1 cellular context compared by ENCODE assay signal in the genomic region with DNA sequence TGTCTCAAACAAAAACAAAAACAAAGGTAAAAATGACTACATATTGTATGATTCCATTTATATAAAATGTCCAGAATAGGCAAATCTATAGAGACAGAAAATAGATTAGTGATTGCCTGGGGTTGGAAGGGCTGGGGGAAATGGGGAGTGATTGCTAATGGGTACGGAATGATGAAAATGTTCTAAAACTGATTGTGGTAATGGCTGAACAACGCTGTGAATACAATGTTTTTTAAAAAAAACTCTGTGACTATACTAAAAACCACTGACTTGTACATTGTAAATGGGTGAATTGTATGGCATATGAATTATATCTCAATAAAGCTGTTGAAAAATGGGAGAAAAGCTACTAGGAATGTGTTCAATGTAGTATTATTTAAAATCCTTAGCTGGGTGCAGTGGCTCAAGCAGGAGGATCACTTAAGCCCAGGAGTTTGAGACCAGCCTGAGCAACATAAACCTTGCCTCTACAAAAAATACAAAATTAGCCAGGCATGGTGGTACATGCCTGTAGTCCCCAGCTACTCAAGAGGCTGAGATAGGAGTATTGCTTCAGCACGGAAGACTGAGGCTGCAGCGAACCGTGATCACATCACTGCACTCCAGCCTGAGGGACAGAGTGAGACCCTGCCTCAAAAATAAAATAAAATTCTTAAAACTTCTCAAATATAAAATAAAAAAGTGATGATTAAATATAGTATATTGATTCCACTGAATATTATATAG.
TF ChIP-seq lines count a peak whose summit lies in the region.

No MANE protein-coding gene starts in this region.

TF ChIP-seq in IMR-90, 13 proteins besides CTCF, POLR2A, EP300 and RAD21:
- TF ChIP-seq RCOR1 (IDR thresholded peaks at IDR 0.05; ENCODE audit: insufficient replicate concordance, low read length) (no peak), RFX5 (IDR thresholded peaks at IDR 0.05; ENCODE audit: low read depth, low read length) (no peak), BHLHE40 (IDR thresholded peaks at IDR 0.05; ENCODE audit: low read depth, low read length) (no peak), MXI1 (IDR thresholded peaks at IDR 0.05; ENCODE audit: borderline replicate concordance, low read depth, low read length) (no peak), CEBPB (IDR thresholded peaks at IDR 0.05; ENCODE audit: low read depth, low read length) (no peak), FOS (IDR thresholded peaks at IDR 0.05; ENCODE audit: low read depth, low read length) (no peak), CHD1 (IDR thresholded peaks at IDR 0.05; ENCODE audit: low read depth, low read length) (no peak), SMC3 (IDR thresholded peaks at IDR 0.05; ENCODE audit: low read depth, low read length) (no peak), MAFK (IDR thresholded peaks at IDR 0.05; ENCODE audit: low read depth, low read length) (no peak), NFE2L2 (IDR thresholded peaks at IDR 0.05; ENCODE audit: low read depth, low read length) (no peak)
- TF ChIP-seq, protein P1, sequence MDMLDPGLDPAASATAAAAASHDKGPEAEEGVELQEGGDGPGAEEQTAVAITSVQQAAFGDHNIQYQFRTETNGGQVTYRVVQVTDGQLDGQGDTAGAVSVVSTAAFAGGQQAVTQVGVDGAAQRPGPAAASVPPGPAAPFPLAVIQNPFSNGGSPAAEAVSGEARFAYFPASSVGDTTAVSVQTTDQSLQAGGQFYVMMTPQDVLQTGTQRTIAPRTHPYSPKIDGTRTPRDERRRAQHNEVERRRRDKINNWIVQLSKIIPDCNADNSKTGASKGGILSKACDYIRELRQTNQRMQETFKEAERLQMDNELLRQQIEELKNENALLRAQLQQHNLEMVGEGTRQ (IDR thresholded peaks at IDR 0.05; ENCODE audit: low read depth, low read length) = no peak
- TF ChIP-seq, protein P2, sequence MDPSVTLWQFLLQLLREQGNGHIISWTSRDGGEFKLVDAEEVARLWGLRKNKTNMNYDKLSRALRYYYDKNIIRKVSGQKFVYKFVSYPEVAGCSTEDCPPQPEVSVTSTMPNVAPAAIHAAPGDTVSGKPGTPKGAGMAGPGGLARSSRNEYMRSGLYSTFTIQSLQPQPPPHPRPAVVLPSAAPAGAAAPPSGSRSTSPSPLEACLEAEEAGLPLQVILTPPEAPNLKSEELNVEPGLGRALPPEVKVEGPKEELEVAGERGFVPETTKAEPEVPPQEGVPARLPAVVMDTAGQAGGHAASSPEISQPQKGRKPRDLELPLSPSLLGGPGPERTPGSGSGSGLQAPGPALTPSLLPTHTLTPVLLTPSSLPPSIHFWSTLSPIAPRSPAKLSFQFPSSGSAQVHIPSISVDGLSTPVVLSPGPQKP (IDR thresholded peaks at IDR 0.05; ENCODE audit: borderline replicate concordance, low read depth, low read length) = no peak
